In genomic region chr4:119211856-119212250, GRCh38 we compare ENCODE assay signal across 8 cellular contexts. TPM values are rescaled to one million over a fixed set of nuclear protein-coding genes. Genes with fewer than 3 reads are reported as not detected.
DNase-seq lines count a peak whose midpoint lies in the region; ATAC-seq and TF ChIP-seq lines count a peak whose summit lies in the region.

No MANE protein-coding gene starts in this region.

- H3K4me1 Mint-ChIP-seq in naive thymus-derived CD4-positive, alpha-beta T cell: peaks cover 23 to 65% (median 34%) of the 10 kb centered on the region in 7 donors

- intact Hi-C loops in dorsolateral prefrontal cortex (cut with DNase I): loop anchor here in 1 of 2 donors (10.0 kb wide), 1 partner anchor 73 kb away; no protein-coding TSS in a partner anchor
- intact Hi-C loops in naive thymus-derived CD4-positive, alpha-beta T cell (cut with micrococcal nuclease): loop anchor here (1.0 to 10.0 kb wide), 18 partner anchors 26 to 933 kb away; partner anchors contain the start of genes METTL14 (in 2 of the 2), PDE5A (in 2 of the 2), SEC24D (in 2 of the 2) and MAD2L1 (in 1 of the 2)

- H3K36me3 Mint-ChIP-seq in naive thymus-derived CD4-positive, alpha-beta T cell: peaks cover 0 to under 1% (median 0%) of the 10 kb centered on the region in 5 donors

- H3K4me3 ChIP-seq in dorsolateral prefrontal cortex: peak overlapping the region; percentile 57 to 97 (median 84)
- H3K4me3 ChIP-seq in naive thymus-derived CD4-positive, alpha-beta T cell (ENCODE audit: low read length): peak overlapping the region; percentile 91

- H3K36me3 ChIP-seq in naive thymus-derived CD4-positive, alpha-beta T cell (ENCODE audit: control insufficient read depth in 2 of 3, insufficient read depth in 3 of 3, low read length in 3 of 3): peaks cover 0 to 6% (median 0%) of the 10 kb centered on the region in 3 experiments

- POLR2A ChIA-PET in naive thymus-derived CD4-positive, alpha-beta T cell (lab: Charles Lee): interaction anchor here (0.6 to 4.0 kb wide), 10 partner anchors 16 to 526 kb away, joined by 3 to 28 read pairs (median 5); partner anchors contain the start of genes MYOZ2 and PDE5A

- H3K9me3 Mint-ChIP-seq in naive thymus-derived CD4-positive, alpha-beta T cell: peaks cover 0 to 3% (median 0%) of the 10 kb centered on the region in 11 donors

- CTCF ChIA-PET in naive thymus-derived CD4-positive, alpha-beta T cell (lab: Charles Lee): interaction anchor here (0.8 to 1.1 kb wide), 2 partner anchors 88 to 1873 kb away, joined by 3 read pairs; no protein-coding TSS in a partner anchor

- H3K4me3 Mint-ChIP-seq in naive thymus-derived CD4-positive, alpha-beta T cell: peak overlapping the region; percentile 89 to 100 (median 94)

- ATAC-seq in GM18498 (IDR thresholded peaks at IDR 0.05; ENCODE audit: unreplicated experiment) (peak; percentile 18), GM21825 (IDR thresholded peaks at IDR 0.05; ENCODE audit: unreplicated experiment) (peak; percentile 5), HG03108 (IDR thresholded peaks at IDR 0.05; ENCODE audit: unreplicated experiment) (no peak)
- ATAC-seq in naive thymus-derived CD4-positive, alpha-beta T cell: peak; percentile 26

- no peaks in the 10 kb centered on the region for H3K27me3 ChIP-seq in dorsolateral prefrontal cortex
- no peaks in the 10 kb centered on the region for H3K27me3 ChIP-seq in naive thymus-derived CD4-positive, alpha-beta T cell (ENCODE audit: control insufficient read depth in 2 of 2, insufficient read depth in 2 of 2, low read length in 2 of 2)

- DNase-seq in NCI-H510A (lab: John Stamatoyannopoulos, UW): peak; percentile 20
- no peak for DNase-seq in dorsolateral prefrontal cortex
- DNase-seq in naive thymus-derived CD4-positive, alpha-beta T cell: no peak
- no peak for DNase-seq in NCI-H2196 treated with DMSO at 0.1 percent for 48 hours (lab: John Stamatoyannopoulos, UW; ENCODE audit: unreplicated experiment)
- DNase-seq in RKO (ENCODE audit: low spot score): no peak

- peak overlapping the region in 57 of 59 donors; percentile 18 to 98 (median 88) for H3K27ac ChIP-seq in dorsolateral prefrontal cortex
- H3K27ac ChIP-seq in naive thymus-derived CD4-positive, alpha-beta T cell (ENCODE audit: low read depth, low read length): peak overlapping the region; percentile 77

- peaks cover 0 to 10% of the 10 kb centered on the region in 2 donors for H3K4me1 ChIP-seq in naive thymus-derived CD4-positive, alpha-beta T cell (ENCODE audit: control insufficient read depth in 2 of 2, insufficient read depth in 2 of 2, low read length in 2 of 2)

- H3K9me3 ChIP-seq in naive thymus-derived CD4-positive, alpha-beta T cell (ENCODE audit: control insufficient read depth in 2 of 3, low read length in 3 of 3): no peaks in the 10 kb centered on the region

- peaks cover 0 to 4% (median 0%) of the 10 kb centered on the region in 5 donors for H3K27me3 Mint-ChIP-seq in naive thymus-derived CD4-positive, alpha-beta T cell

- peak overlapping the region; percentile 92 to 100 (median 96) for H3K27ac Mint-ChIP-seq in naive thymus-derived CD4-positive, alpha-beta T cell

- no peak for TF ChIP-seq CTCF in dorsolateral prefrontal cortex (IDR thresholded peaks at IDR 0.05 in 54 of 56, conservative IDR thresholded peaks at IDR 0.05 in 2 of 56; ENCODE audit: low read depth in 1 of 56, partially characterized antibody in 56 of 56)

RNA-seq across cellular contexts. Expression of gene USP53, which starts 0.7 kb away (rescaled TPM):
- total RNA-seq in dorsolateral prefrontal cortex: 10 to 100 TPM; 11.5 to 44.5 (median 20.5) TPM
- 10 to 100 TPM in 4 of 5 experiments, 1 to 10 TPM in 1; 7.3 to 29.8 (median 21.2) TPM for total RNA-seq in naive thymus-derived CD4-positive, alpha-beta T cell
- polyA plus RNA-seq in naive thymus-derived CD4-positive, alpha-beta T cell: 10 to 100 TPM; 10.3 to 23.2 TPM
